Comparison of ENCODE assay signal across 27 cellular contexts in genomic region chr20:63484236-63484635, GRCh38. TPM values are rescaled to one million over a fixed set of nuclear protein-coding genes. Genes with fewer than 3 reads are reported as not detected.
"Had no signal": no experiment of that assay in that cellular context is flagged by ENCODE, and none has a peak within 500 bp of the region (broad histone marks: within the 10 kb centered on the region; RNA-seq: fewer than 3 reads in every experiment).

No MANE protein-coding gene starts in this region.

- H3K4me3 Mint-ChIP-seq: activated CD4-positive, alpha-beta memory T cell treated with anti-CD3 and anti-CD28 coated beads for 36 hours; activated CD4-positive, alpha-beta T cell treated with anti-CD3 and anti-CD28 coated beads, Interleukin-2, amount 10 ng/mL, durations not matched to agents 7 days and 5 days; activated naive CD4-positive, alpha-beta T cell treated with anti-CD3 and anti-CD28 coated beads for 36 hours; activated naive CD8-positive, alpha-beta T cell; activated T-helper 17 cell treated with anti-CD3 and anti-CD28 coated beads, Interleukin-2, amount 50 U/mL, for 72 hours; T-cell had no signal

- H3K27ac Mint-ChIP-seq: activated CD4-positive, alpha-beta memory T cell treated with anti-CD3 and anti-CD28 coated beads for 36 hours; activated CD4-positive, alpha-beta T cell treated with anti-CD3 and anti-CD28 coated beads, Interleukin-2, amount 10 ng/mL, durations not matched to agents 7 days and 5 days; activated naive CD4-positive, alpha-beta T cell treated with anti-CD3 and anti-CD28 coated beads for 36 hours; activated naive CD8-positive, alpha-beta T cell; activated T-helper 17 cell treated with anti-CD3 and anti-CD28 coated beads, Interleukin-2, amount 50 U/mL, for 72 hours; T-cell had no signal

- H3K27ac ChIP-seq: brain microvascular endothelial cell, cardiac muscle cell, PC-9 had no signal

- DNase-seq: activated CD4-positive, alpha-beta memory T cell treated with anti-CD3 and anti-CD28 coated beads for 36 hours; activated CD4-positive, alpha-beta T cell treated with anti-CD3 and anti-CD28 coated beads, Interleukin-2, amount 10 ng/mL, durations not matched to agents 7 days and 5 days; activated CD4-positive, CD25-positive, alpha-beta regulatory T cell; activated gamma-delta T cell; activated naive CD4-positive, alpha-beta T cell treated with anti-CD3 and anti-CD28 coated beads for 36 hours; activated T-cell treated with anti-CD3 and anti-CD28 coated beads for 4 hours; activated T-cell treated with anti-CD3 and anti-CD28 coated beads, Interleukin-2, amount 50 U/mL, for 48 hours; amygdala; brain microvascular endothelial cell; MG63; MV-4-11; NCI-H1092 treated with DMSO at 0.1 percent for 48 hours; NCI-H1417 treated with DMSO at 0.1 percent for 48 hours; NCI-H187; NCI-H2081; NCI-H345; NCI-H510A; NCI-H526 treated with DMSO at 0.1 percent for 48 hours; PC-9; SIG-M5; T-cell; T-helper 2 cell; T1000 had no signal

- H3K36me3 Mint-ChIP-seq: activated CD4-positive, alpha-beta memory T cell treated with anti-CD3 and anti-CD28 coated beads for 36 hours; activated naive CD8-positive, alpha-beta T cell; T-cell had no signal

- H3K4me1 Mint-ChIP-seq: activated CD4-positive, alpha-beta T cell treated with anti-CD3 and anti-CD28 coated beads, Interleukin-2, amount 10 ng/mL, durations not matched to agents 7 days and 5 days had no signal

- H3K36me3 ChIP-seq: brain microvascular endothelial cell, MG63 had no signal

- H3K9me3 ChIP-seq: MG63 had no signal

- H3K27me3 ChIP-seq: cardiac muscle cell, MG63 had no signal

- H3K9me3 Mint-ChIP-seq: activated CD4-positive, alpha-beta memory T cell treated with anti-CD3 and anti-CD28 coated beads for 36 hours; activated CD4-positive, alpha-beta T cell treated with anti-CD3 and anti-CD28 coated beads, Interleukin-2, amount 10 ng/mL, durations not matched to agents 7 days and 5 days; activated naive CD4-positive, alpha-beta T cell treated with anti-CD3 and anti-CD28 coated beads for 36 hours; activated T-helper 17 cell treated with anti-CD3 and anti-CD28 coated beads, Interleukin-2, amount 50 U/mL, for 72 hours; T-cell had no signal

- ATAC-seq: activated T-helper 17 cell treated with anti-CD3 and anti-CD28 coated beads, Interleukin-2, amount 50 U/mL, for 72 hours; T-cell had no signal

- H3K4me3 ChIP-seq: cardiac muscle cell, MG63, PC-9 had no signal

RNA-seq across cellular contexts. Expression of gene KCNQ2, which starts 11.8 kb away (rescaled TPM):
- total RNA-seq: activated CD4-positive, alpha-beta memory T cell treated with anti-CD3 and anti-CD28 coated beads for 36 hours; activated CD8-positive, alpha-beta memory T cell treated with anti-CD3 and anti-CD28 coated beads for 36 hours; activated naive CD4-positive, alpha-beta T cell treated with anti-CD3 and anti-CD28 coated beads for 36 hours; PC-9 had no signal

RNA-seq across cellular contexts. Expression of gene PTK6, which starts 52.9 kb away (rescaled TPM):
- total RNA-seq: cardiac muscle cell had no signal
